In the genomic region with DNA sequence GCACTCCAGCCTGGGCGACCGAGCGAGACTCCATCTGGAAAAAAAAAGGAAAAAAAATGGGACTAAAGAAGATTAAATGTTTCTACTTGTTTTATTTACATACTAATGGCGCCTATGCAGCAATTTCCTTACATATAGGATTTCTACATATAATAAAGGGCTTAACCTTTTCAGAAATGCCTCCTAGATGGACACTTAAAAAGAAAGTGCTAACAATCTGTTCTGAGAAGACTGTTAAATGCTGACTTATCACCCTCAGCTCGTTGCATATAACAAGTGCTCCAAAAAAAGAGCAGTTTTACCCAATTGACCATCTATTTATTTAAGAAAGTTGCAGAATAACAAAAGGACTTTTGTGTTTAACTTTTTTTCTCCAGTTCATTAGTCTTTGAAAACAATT, we compare ENCODE assay signal across 1 cellular context.
TF ChIP-seq lines count a peak whose summit lies in the region.

No MANE protein-coding gene starts in this region.

TF ChIP-seq in GM12878, 131 proteins besides CTCF, POLR2A, EP300 and RAD21 (continued from another document):
- TF ChIP-seq CUX1 (IDR thresholded peaks at IDR 0.05; ENCODE audit: insufficient replicate concordance, low read depth, low read length) (no peak), ZNF384 (IDR thresholded peaks at IDR 0.05; ENCODE audit: borderline replicate concordance, low read depth, low read length) (no peak), ZNF274 (IDR thresholded peaks at IDR 0.05; ENCODE audit: insufficient read depth, insufficient read length) (no peak), LARP7 (IDR thresholded peaks at IDR 0.05) (no peak), GATAD2B (conservative IDR thresholded peaks at IDR 0.05; ENCODE audit: low read depth) (no peak), PAX5 (IDR thresholded peaks at IDR 0.05; ENCODE audit: borderline replicate concordance, low read depth, low read length) (no peak), SIX5 (IDR thresholded peaks at IDR 0.05; ENCODE audit: low read depth, low read length, severe bottlenecking) (no peak)
